11 cellular contexts compared by ENCODE assay signal in the genomic region with DNA sequence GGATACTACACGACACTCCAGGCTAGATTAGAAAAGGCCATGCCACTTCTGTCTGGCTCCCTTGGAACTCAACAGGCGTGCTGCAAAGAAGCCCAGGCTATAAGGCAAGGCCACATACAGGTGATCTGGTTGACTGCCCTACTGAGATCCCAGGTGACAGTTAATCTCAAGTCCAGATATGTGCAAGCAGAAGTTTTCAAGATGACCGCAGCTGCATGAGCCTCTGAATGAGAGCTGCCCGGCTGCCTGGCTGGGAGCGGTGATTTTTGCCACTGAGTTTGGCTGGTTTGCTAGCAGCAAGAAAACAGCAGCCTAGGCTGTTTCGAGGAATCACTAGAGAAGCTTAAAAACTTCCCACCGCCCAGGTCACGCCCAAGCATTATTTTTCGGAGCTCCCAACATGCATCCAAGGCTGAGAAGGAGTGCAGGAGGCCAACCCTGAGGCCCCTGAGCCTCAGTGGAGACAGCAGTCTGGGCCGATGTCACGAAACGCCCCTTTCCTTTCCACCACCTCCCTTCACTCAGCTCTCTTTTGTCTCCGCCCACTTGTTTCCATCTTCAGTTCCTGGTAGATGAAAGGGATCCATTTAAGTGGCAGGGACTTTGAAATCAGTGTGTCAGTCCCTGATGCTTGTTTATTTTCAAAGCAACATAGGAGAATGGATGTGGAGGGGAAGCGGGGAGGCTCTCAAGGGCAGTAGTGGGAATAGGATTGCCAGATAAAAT. TPM values are rescaled to one million over a fixed set of nuclear protein-coding genes. Genes with fewer than 3 reads are reported as not detected.
DNase-seq lines count a peak whose midpoint lies in the region; ATAC-seq and TF ChIP-seq lines count a peak whose summit lies in the region.
"Had no signal": no experiment of that assay in that cellular context is flagged by ENCODE, and none has a peak within 500 bp of the region (broad histone marks: within the 10 kb centered on the region; RNA-seq: fewer than 3 reads in every experiment).

No MANE protein-coding gene starts in this region.

- ATAC-seq in HG03521 (IDR thresholded peaks at IDR 0.05; ENCODE audit: unreplicated experiment) (peak; percentile 54), GM21381 (IDR thresholded peaks at IDR 0.05; ENCODE audit: unreplicated experiment) (no peak)

- H3K27me3 ChIP-seq in GM06990 (replicated peaks; ENCODE audit: control insufficient read depth, insufficient read depth, low read length) (no peaks in the 10 kb centered on the region), suprapubic skin (peaks cover 7% of the 10 kb centered on the region), uterus (no peaks in the 10 kb centered on the region)

- TF ChIP-seq POLR2A in suprapubic skin (IDR thresholded peaks at IDR 0.05): no peak
- TF ChIP-seq POLR2A in uterus (IDR thresholded peaks at IDR 0.05): no peak

- no peak for TF ChIP-seq CTCF in GM06990 (IDR thresholded peaks at IDR 0.05; ENCODE audit: insufficient read depth, low read length, poor library complexity, severe bottlenecking)
- TF ChIP-seq CTCF in GM20000 (IDR thresholded peaks at IDR 0.05; ENCODE audit: extremely low read depth, missing control alignments): no peak
- TF ChIP-seq CTCF in suprapubic skin (IDR thresholded peaks at IDR 0.05): no peak
- TF ChIP-seq CTCF in uterus (IDR thresholded peaks at IDR 0.05): no peak

- H3K9me3 ChIP-seq in suprapubic skin (no peaks in the 10 kb centered on the region), uterus (no peaks in the 10 kb centered on the region)

- H3K27ac ChIP-seq in suprapubic skin (no peak overlapping the region), uterus (no peak overlapping the region)
- H3K27ac ChIP-seq: C4-2B had no signal

- no peak for TF ChIP-seq EP300 in suprapubic skin (IDR thresholded peaks at IDR 0.05)

- peak overlapping the region; percentile 45 for H3K4me3 ChIP-seq in GM06990 (replicated peaks; ENCODE audit: low read depth, low read length)
- H3K4me3 ChIP-seq in suprapubic skin: no peak overlapping the region
- no peak overlapping the region for H3K4me3 ChIP-seq in uterus

- H3K36me3 ChIP-seq in GM06990 (ENCODE audit: control insufficient read depth, insufficient read depth, low read length) (no peaks in the 10 kb centered on the region), suprapubic skin (no peaks in the 10 kb centered on the region), uterus (no peaks in the 10 kb centered on the region)

- intact Hi-C loops in uterus (cut with DNase I; ENCODE audit: low total_unique reads): no loop called here

- 60% methylated on average over 14 of the region's 14 CpGs for WGBS in suprapubic skin

- H3K4me1 ChIP-seq in suprapubic skin (no peaks in the 10 kb centered on the region), uterus (no peaks in the 10 kb centered on the region)

- DNase-seq in GM06990 (ENCODE audit: extremely low read depth, insufficient read length): peak; percentile 41
- peak; percentile 52 for DNase-seq in GM20000 (ENCODE audit: low spot score)
- DNase-seq in iPS-NIHi11 (ENCODE audit: low spot score): peak; percentile 59
- no peak for DNase-seq in suprapubic skin (ENCODE audit: low spot score in 2 of 2)
- DNase-seq in uterus: no peak
- no peak for DNase-seq in activated gamma-delta T cell treated with Interleukin-2 at 50 U/mL for 16 hours
- DNase-seq: activated B cell treated with CpG ODN at 0.5 μM for 24 hours; stimulated activated CD4-positive, alpha-beta T cell treated with anti-CD3 and anti-CD28 coated beads, Interleukin-12 subunit alpha, Interleukin-12 subunit beta, amount 100 ng/mL, for 4 hours had no signal

RNA-seq across cellular contexts. Expression of gene URI1, which starts 13.9 kb away (rescaled TPM):
- total RNA-seq in suprapubic skin: 10 to 100 TPM; 43.8 to 71.2 (median 58.8) TPM
- 100 to 1,000 TPM in 1 of 4 donors, 10 to 100 TPM in 3; 59.1 to 125 (median 67.6) TPM for total RNA-seq in uterus

Comparison
In these comparisons a context has a peak if more than half of its experiments do, and no peak if none do; other contexts are left out.
1. DNase-seq: peak in GM06990 (single experiment), GM20000 (single experiment) and iPS-NIHi11 (single experiment); none in suprapubic skin (0 of 2), uterus (0 of 2) and activated gamma-delta T cell treated with Interleukin-2 at 50 U/mL for 16 hours (single experiment).